In the genomic region with DNA sequence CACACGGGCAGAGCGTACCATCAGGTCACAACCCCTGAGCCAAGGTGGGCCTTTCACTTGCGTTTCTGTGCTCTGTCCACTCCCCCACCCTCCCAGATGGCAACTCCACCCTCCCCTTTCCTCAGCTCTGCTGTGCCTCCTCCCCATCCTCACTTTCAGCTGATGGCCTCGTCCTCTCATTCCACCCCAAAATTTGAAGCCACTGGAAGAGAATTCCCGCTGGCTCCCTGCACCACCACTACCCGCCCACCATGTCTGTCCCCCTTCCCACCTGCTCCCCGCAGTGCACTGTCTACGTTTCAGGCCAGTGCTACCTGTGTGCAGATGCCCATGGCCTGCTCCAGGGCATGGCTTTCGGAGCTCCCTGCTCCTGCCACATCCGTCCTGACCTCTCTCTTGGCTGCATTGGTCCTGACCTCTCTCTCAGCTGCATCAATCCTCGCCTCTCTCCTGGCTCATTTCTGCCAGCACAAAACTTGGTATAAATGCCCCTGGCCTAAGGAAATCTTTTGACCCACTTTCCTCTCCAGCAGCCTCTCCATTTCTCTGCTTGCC, we compare ENCODE assay signal across 1 cellular context.
TF ChIP-seq lines count a peak whose summit lies in the region.

No MANE protein-coding gene starts in this region.

TF ChIP-seq in WTC11, 78 proteins besides CTCF, POLR2A, EP300 and RAD21:
- TF ChIP-seq, protein P1, sequence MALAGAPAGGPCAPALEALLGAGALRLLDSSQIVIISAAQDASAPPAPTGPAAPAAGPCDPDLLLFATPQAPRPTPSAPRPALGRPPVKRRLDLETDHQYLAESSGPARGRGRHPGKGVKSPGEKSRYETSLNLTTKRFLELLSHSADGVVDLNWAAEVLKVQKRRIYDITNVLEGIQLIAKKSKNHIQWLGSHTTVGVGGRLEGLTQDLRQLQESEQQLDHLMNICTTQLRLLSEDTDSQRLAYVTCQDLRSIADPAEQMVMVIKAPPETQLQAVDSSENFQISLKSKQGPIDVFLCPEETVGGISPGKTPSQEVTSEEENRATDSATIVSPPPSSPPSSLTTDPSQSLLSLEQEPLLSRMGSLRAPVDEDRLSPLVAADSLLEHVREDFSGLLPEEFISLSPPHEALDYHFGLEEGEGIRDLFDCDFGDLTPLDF (CRISPR knock-in tag; IDR thresholded peaks at IDR 0.05): no peak
